Comparison of ENCODE assay signal across 18 cellular contexts in genomic region chr7:157525501-157525915, GRCh38.
DNase-seq lines count a peak whose midpoint lies in the region; ATAC-seq and TF ChIP-seq lines count a peak whose summit lies in the region.
"Had no signal": no experiment of that assay in that cellular context is flagged by ENCODE, and none has a peak within 500 bp of the region (broad histone marks: within the 10 kb centered on the region; RNA-seq: fewer than 3 reads in every experiment).

No MANE protein-coding gene starts in this region.

- peaks cover 10 to 13% of the 10 kb centered on the region in 2 experiments; a peak in 3 of 4 replicates for H3K4me1 ChIP-seq in HCT116 (ENCODE audit: control insufficient read depth in 1 of 2, insufficient read depth in 2 of 2, low read length in 2 of 2)
- H3K4me1 ChIP-seq: BE2C, HAP-1 had no signal

- H3K27me3 Mint-ChIP-seq in WTC11 (ENCODE audit: low read depth): peaks cover 13% of the 10 kb centered on the region

- no peaks in the 10 kb centered on the region for H3K36me3 ChIP-seq in HCT116 (ENCODE audit: control insufficient read depth in 1 of 2, insufficient read depth in 2 of 2, low read length in 2 of 2)
- H3K36me3 ChIP-seq: BE2C, HAP-1 had no signal

- H3K4me2 ChIP-seq in HCT116 (ENCODE audit: low read length): peak overlapping the region; percentile 25; the same call in 1 of the 2 replicates
- H3K4me2 ChIP-seq: PC-9 had no signal

- H3K4me1 Mint-ChIP-seq in WTC11: no peaks in the 10 kb centered on the region

- TF ChIP-seq CTCF in HCT116 (IDR thresholded peaks at IDR 0.05 in 2 of 3, conservative IDR thresholded peaks at IDR 0.05 in 1 of 3; ENCODE audit: borderline replicate concordance in 1 of 3, insufficient read depth in 1 of 3, low read depth in 2 of 3, low read length in 2 of 3) (no peak), WTC11 (IDR thresholded peaks at IDR 0.05) (no peak)

- ATAC-seq in HCT116 (peak; percentile 38; the same call in 1 of the 2 replicates), WTC11 (no peak), HG02623 (IDR thresholded peaks at IDR 0.05; ENCODE audit: unreplicated experiment) (no peak), sciatic nerve (no peak)
- ATAC-seq: CD8-positive, alpha-beta T cell; Right ventricle myocardium inferior; SK-N-SH treated with all-trans-retinoic acid at 6 μM for 48 hours had no signal

- H3K27ac ChIP-seq in HCT116 (ENCODE audit: low read depth, low read length): no peak overlapping the region
- H3K27ac ChIP-seq: PC-9 had no signal

- no TSS peak for BruUV-seq in HCT116 (replicated peaks; lab: Mats Ljungman, UMichigan)

- intact Hi-C loops in HCT116 (cut with micrococcal nuclease): no loop called here
- intact Hi-C loops in sciatic nerve (cut with DNase I): no loop called here

- DNase-seq in HCT116 (ENCODE audit: low read depth, low spot score) (peak; percentile 81), HT1080 (ENCODE audit: low read depth) (peak; percentile 24), WTC11 (ENCODE audit: low spot score) (no peak), mesenteric fat pad (ENCODE audit: low spot score) (peak; percentile 45), NCI-H2227 treated with DMSO at 0.1 percent for 48 hours (lab: John Stamatoyannopoulos, UW) (no peak), SHP77 (lab: John Stamatoyannopoulos, UW) (no peak), sciatic nerve (ENCODE audit: low spot score) (no peak)
- DNase-seq: BE2C, NCI-H1436 treated with DMSO at 0.1 percent for 48 hours, NCI-H2081 treated with DMSO at 0.1 percent for 48 hours, NCI-H226, NCI-H526, PC-9 had no signal

- CTCF ChIA-PET in HCT116 (lab: Charles Lee): no interaction called here
- CTCF ChIA-PET in WTC11 (lab: Charles Lee): no interaction called here

- no peaks in the 10 kb centered on the region for H3K9me2 ChIP-seq in HCT116 (ENCODE audit: insufficient read depth)

- RAD21 ChIA-PET in HCT116 (lab: Charles Lee; ENCODE audit: low non-redundant PET in 1 of 2, low total read pairs in 2 of 2, uncharacterized antibody in 2 of 2, unreplicated experiment in 2 of 2): no interaction called here

- no peaks in the 10 kb centered on the region for H3K27me3 ChIP-seq in HCT116 (ENCODE audit: insufficient read depth, low read length)

- H3K4me3 Mint-ChIP-seq in WTC11: no peak overlapping the region
- H3K4me3 Mint-ChIP-seq: CD8-positive, alpha-beta T cell had no signal

- no peak overlapping the region for H3K9ac ChIP-seq in HCT116 (ENCODE audit: low read length)

- no peak for TF ChIP-seq POLR2A in HCT116 (IDR thresholded peaks at IDR 0.05; ENCODE audit: borderline replicate concordance, extremely low read depth, insufficient read depth, insufficient read length)

- H4K20me1 ChIP-seq in HCT116 (ENCODE audit: insufficient read depth): no peaks in the 10 kb centered on the region

- no peaks in the 10 kb centered on the region for H3K79me2 ChIP-seq in HCT116 (ENCODE audit: insufficient read depth, low read length)

- H3K9me3 Mint-ChIP-seq in WTC11: peaks cover 19% of the 10 kb centered on the region
- H3K9me3 Mint-ChIP-seq: CD8-positive, alpha-beta T cell had no signal

- H3K9me3 ChIP-seq in HCT116 (ENCODE audit: control insufficient read depth in 1 of 2, insufficient read depth in 1 of 2, low read depth in 1 of 2, low read length in 2 of 2): no peaks in the 10 kb centered on the region
- H3K9me3 ChIP-seq: BE2C, HAP-1 had no signal

- no peak overlapping the region for H2AFZ ChIP-seq in HCT116 (ENCODE audit: low read depth, low read length, poor library complexity, severe bottlenecking)
- H2AFZ ChIP-seq: PC-9 had no signal

- TF ChIP-seq RAD21 in HCT116 (IDR thresholded peaks at IDR 0.05; ENCODE audit: low read depth): no peak

- no peak overlapping the region for H3K27ac Mint-ChIP-seq in WTC11
- H3K27ac Mint-ChIP-seq: CD8-positive, alpha-beta T cell had no signal

- no peak overlapping the region for H3K4me3 ChIP-seq in HCT116 (replicated peaks in 1 of 2; ENCODE audit: low read depth in 1 of 2, low read length in 2 of 2)
- H3K4me3 ChIP-seq: HAP-1, PC-9 had no signal

- H3K36me3 Mint-ChIP-seq in WTC11: no peaks in the 10 kb centered on the region
- H3K36me3 Mint-ChIP-seq: CD8-positive, alpha-beta T cell had no signal

- POLR2A ChIA-PET in HCT116 (lab: Charles Lee): no interaction called here
- POLR2A ChIA-PET in WTC11 (lab: Charles Lee): no interaction called here

TF ChIP-seq in HCT116, 20 proteins besides CTCF, POLR2A, EP300 and RAD21 (continues in another document):
- TF ChIP-seq ELF1 (IDR thresholded peaks at IDR 0.05; ENCODE audit: borderline replicate concordance, low read depth) (no peak), EZH2 (IDR thresholded peaks at IDR 0.05) (no peak), SIN3A (IDR thresholded peaks at IDR 0.05; ENCODE audit: low read depth) (no peak), EZH2phosphoT487 (IDR thresholded peaks at IDR 0.05; ENCODE audit: borderline replicate concordance) (no peak), TCF7L2 (IDR thresholded peaks at IDR 0.05; ENCODE audit: borderline replicate concordance, extremely low read depth, insufficient read depth, insufficient read length) (no peak), MAX (IDR thresholded peaks at IDR 0.05) (peak; percentile 44; the same call in 1 of the 2 replicates), CEBPB (IDR thresholded peaks at IDR 0.05; ENCODE audit: low read depth) (no peak), JUND (IDR thresholded peaks at IDR 0.05) (peak; percentile 74), ATF3 (IDR thresholded peaks at IDR 0.05) (no peak), ZNF274 (IDR thresholded peaks at IDR 0.05; ENCODE audit: low read depth, low read length) (no peak), ZBTB33 (IDR thresholded peaks at IDR 0.05; ENCODE audit: extremely low read depth, insufficient replicate concordance, low read length) (no peak), SRF (IDR thresholded peaks at IDR 0.05; ENCODE audit: low read depth) (no peak), FOSL1 (IDR thresholded peaks at IDR 0.05; ENCODE audit: low read depth) (no peak)

TF ChIP-seq in WTC11, 78 proteins besides CTCF, POLR2A, EP300 and RAD21:
- TF ChIP-seq MAX (CRISPR knock-in tag; IDR thresholded peaks at IDR 0.05) (peak; percentile 77), ZBTB21 (CRISPR knock-in tag; IDR thresholded peaks at IDR 0.05; ENCODE audit: borderline replicate concordance) (no peak)

Comparison
In these comparisons a context has a peak if more than half of its experiments do, and no peak if none do; other contexts are left out.
1. DNase-seq: peak in HCT116 (single experiment), HT1080 (single experiment) and mesenteric fat pad (single experiment); none in WTC11 (single experiment), NCI-H2227 treated with DMSO at 0.1 percent for 48 hours (single experiment), SHP77 (0 of 2) and sciatic nerve (single experiment).
2. Of the 4 proteins assayed by ChIP-seq in both WTC11 and HCT116: peak only in WTC11: none; only in HCT116: SP1; in both: MAX; in neither: 2.